Comparison of ENCODE assay signal across 9 cellular contexts in genomic region chr6:33694401-33694931, GRCh38. TPM values are rescaled to one million over a fixed set of nuclear protein-coding genes. Genes with fewer than 3 reads are reported as not detected.
DNase-seq lines count a peak whose midpoint lies in the region; ATAC-seq, FAIRE-seq and TF ChIP-seq lines count a peak whose summit lies in the region.
"Had no signal": no experiment of that assay in that cellular context is flagged by ENCODE, and none has a peak within 500 bp of the region (broad histone marks: within the 10 kb centered on the region; RNA-seq: fewer than 3 reads in every experiment).

No MANE protein-coding gene starts in this region.

- H3K9me3 ChIP-seq in T-helper 17 cell (ENCODE audit: control insufficient read depth, low read length, poor library complexity, severe bottlenecking), result no peaks in the 10 kb centered on the region
- H3K9me3 ChIP-seq in adipocyte (ENCODE audit: control insufficient read depth, low read length), result no peaks in the 10 kb centered on the region

- no peak for TF ChIP-seq CTCF in D721Med (IDR thresholded peaks at IDR 0.05; ENCODE audit: insufficient read depth, missing control alignments)

- no peaks in the 10 kb centered on the region for H3K27me3 Mint-ChIP-seq in T-helper 17 cell

- ATAC-seq in T-helper 17 cell (peak; percentile 64), GM19395 (IDR thresholded peaks at IDR 0.05; ENCODE audit: unreplicated experiment) (no peak)

- H3K27me3 ChIP-seq in adipocyte (replicated peaks; ENCODE audit: control insufficient read depth, insufficient read depth, low read length), result no peaks in the 10 kb centered on the region

- peak overlapping the region; percentile 80 for H3K4me3 Mint-ChIP-seq in T-helper 17 cell

- DNase-seq in D721Med (ENCODE audit: insufficient read length, low spot score), result peak; percentile 86
- peak; percentile 25 to 61 (median 34) for DNase-seq in T-helper 17 cell
- DNase-seq in adipocyte (ENCODE audit: low read depth), result peak; percentile 66
- DNase-seq in left kidney (ENCODE audit: low read depth, low spot score), result peak; percentile 78
- DNase-seq in stimulated activated CD8-positive, alpha-beta memory T cell treated with anti-CD3 and anti-CD28 coated beads, Interleukin-7, amount 100 ng/mL, for 4 hours (ENCODE audit: low read depth in 2 of 2), result peak; percentile 67 to 76
- no peak for DNase-seq in NCI-H1092 treated with DMSO at 0.1 percent for 48 hours (lab: John Stamatoyannopoulos, UW)
- DNase-seq in CD1c-positive myeloid dendritic cell (ENCODE audit: extremely low spot score), result no peak

- H3K36me3 ChIP-seq in adipocyte (ENCODE audit: control insufficient read depth, insufficient read depth, low read length, severe bottlenecking), result peaks cover 67% of the 10 kb centered on the region

- H3K27ac Mint-ChIP-seq in T-helper 17 cell, result peak overlapping the region; percentile 99

- no peak for FAIRE-seq in D721Med (lab: Jason Lieb, UNC)
- FAIRE-seq: endometrium had no signal

- H3K36me3 Mint-ChIP-seq in T-helper 17 cell (ENCODE audit: low read depth), result peaks cover 6% of the 10 kb centered on the region

- H3K4me1 ChIP-seq in adipocyte (ENCODE audit: control insufficient read depth, insufficient read depth, low read length), result peaks cover 51% of the 10 kb centered on the region

- no peak overlapping the region for H3K4me3 ChIP-seq in adipocyte (ENCODE audit: low read length)

- peaks cover 52% of the 10 kb centered on the region for H3K4me1 Mint-ChIP-seq in T-helper 17 cell

- peak overlapping the region; percentile 40 for H3K9ac ChIP-seq in adipocyte (ENCODE audit: low read length)

RNA-seq across cellular contexts. Expression of gene UQCC2, which starts 17.0 kb away (rescaled TPM):
- 10 to 100 TPM; 17.3 to 19.8 TPM for total RNA-seq in T-helper 17 cell

RNA-seq across cellular contexts. Expression of gene IP6K3, which starts 52.2 kb away (rescaled TPM):
- not detected for total RNA-seq in T-helper 17 cell

Comparison
In these comparisons a context has a peak if more than half of its experiments do, and no peak if none do; other contexts are left out.
1. DNase-seq: peak in D721Med (single experiment), T-helper 17 cell (3 of 3), adipocyte (single experiment), left kidney (single experiment) and stimulated activated CD8-positive, alpha-beta memory T cell treated with anti-CD3 and anti-CD28 coated beads, Interleukin-7, amount 100 ng/mL, for 4 hours (2 of 2); none in NCI-H1092 treated with DMSO at 0.1 percent for 48 hours (single experiment) and CD1c-positive myeloid dendritic cell (single experiment).